Comparison of ENCODE assay signal across 8 cellular contexts in genomic region chr9:77475641-77476473, GRCh38.
A peak's percentile ranks its signal among the peaks of the same experiment; 100 is the strongest.
DNase-seq lines count a peak whose midpoint lies in the region; ATAC-seq and TF ChIP-seq lines count a peak whose summit lies in the region.

No MANE protein-coding gene starts in this region.

- H3K9me3 Mint-ChIP-seq in natural killer cell, result no peaks in the 10 kb centered on the region

- H3K4me3 Mint-ChIP-seq in natural killer cell, result no peak overlapping the region

- H3K4me1 Mint-ChIP-seq in natural killer cell, result peaks cover 12 to 14% of the 10 kb centered on the region in 2 donors

- H3K27ac Mint-ChIP-seq in natural killer cell, result peak overlapping the region; percentile 58 to 79

- peaks cover 0 to 5% of the 10 kb centered on the region in 2 donors for H3K27me3 Mint-ChIP-seq in natural killer cell (ENCODE audit: low read depth in 2 of 2)

- no peak for TF ChIP-seq CTCF in natural killer cell (IDR thresholded peaks at IDR 0.05)

- no peaks in the 10 kb centered on the region for H3K36me3 Mint-ChIP-seq in natural killer cell

- DNase-seq in COLO829 (ENCODE audit: low spot score) (peak; percentile 39), natural killer cell (no peak), midbrain (lab: John Stamatoyannopoulos, UW) (no peak), KG1 (lab: John Stamatoyannopoulos, UW) (no peak), SIG-M5 (lab: John Stamatoyannopoulos, UW) (no peak)
- peak; percentile 31 for DNase-seq in activated T-cell treated with anti-CD3 and anti-CD28 coated beads, Interleukin-2, amount 50 U/mL, for 1 hour

- intact Hi-C loops in natural killer cell (cut with micrococcal nuclease), result no loop called here

- ATAC-seq in GM21367 (IDR thresholded peaks at IDR 0.05; ENCODE audit: unreplicated experiment) (peak; percentile 97), HG03571 (IDR thresholded peaks at IDR 0.05; ENCODE audit: unreplicated experiment) (peak; percentile 97), natural killer cell (peak; percentile 70 to 82 (median 80))

Comparison
In these comparisons a context has a peak if more than half of its experiments do, and no peak if none do; other contexts are left out.
1. DNase-seq: peak in COLO829 (single experiment) and activated T-cell treated with anti-CD3 and anti-CD28 coated beads, Interleukin-2, amount 50 U/mL, for 1 hour (single experiment); none in natural killer cell (single experiment), midbrain (single experiment), KG1 (single experiment) and SIG-M5 (single experiment).
2. Peak in every context shown above with its lines, with median percentiles within 50 percentile points of each other: ATAC-seq.